Comparison of ENCODE assay signal across 1 cellular context in the genomic region with DNA sequence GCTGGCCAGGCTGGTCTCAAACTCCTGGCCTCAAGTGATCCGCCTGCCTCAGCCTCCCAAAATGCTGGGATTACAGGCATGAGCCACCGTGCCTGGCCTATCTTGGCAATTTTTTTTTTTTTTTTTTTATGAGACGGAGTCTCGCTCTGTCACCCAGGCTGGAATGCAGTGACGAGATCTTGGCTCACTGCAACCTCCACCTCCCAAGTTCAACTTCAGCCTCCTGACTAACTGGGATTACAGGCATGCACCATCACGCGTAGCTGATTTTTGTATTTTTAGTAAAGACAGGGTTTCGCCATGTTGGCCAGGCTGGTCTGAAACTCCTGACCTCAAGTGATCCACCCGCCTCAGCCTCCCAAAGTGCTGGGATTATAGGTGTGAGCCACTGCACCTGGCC. TPM values are rescaled to one million over a fixed set of nuclear protein-coding genes. Genes with fewer than 3 reads are reported as not detected.
"Had no signal": no experiment of that assay in that cellular context is flagged by ENCODE, and none has a peak within 500 bp of the region (broad histone marks: within the 10 kb centered on the region; RNA-seq: fewer than 3 reads in every experiment).

No MANE protein-coding gene starts in this region.

RNA-seq across cellular contexts. Expression of gene ARHGEF6, which starts 39.0 kb away (rescaled TPM):
- total RNA-seq: HepG2 had no signal
